ENCODE assay signal across 24 cellular contexts in genomic region chr5:143618146-143618545, GRCh38.
"Had no signal": no experiment of that assay in that cellular context is flagged by ENCODE, and none has a peak within 500 bp of the region (broad histone marks: within the 10 kb centered on the region; RNA-seq: fewer than 3 reads in every experiment).

No MANE protein-coding gene starts in this region.

- H3K4me1 ChIP-seq: parathyroid adenoma, prostate gland, right lobe of liver, spleen, testis, transverse colon had no signal

- H3K9me3 ChIP-seq: heart left ventricle, prostate gland, right lobe of liver, spleen, testis, transverse colon had no signal

- DNase-seq: cortex of kidney; dorsolateral prefrontal cortex; effector CD8-positive, alpha-beta T cell; heart left ventricle; hippocampal formation; left colon; left ventricle myocardium superior; mesenchymal stem cell; midbrain; naive thymus-derived CD4-positive, alpha-beta T cell; nephron progenitor cell; retina; right lobe of liver; spleen; stimulated activated CD4-positive, alpha-beta T cell treated with anti-CD3 and anti-CD28 coated beads, Interleukin-15, amount 100 ng/mL, for 24 hours; stimulated activated CD4-positive, alpha-beta T cell treated with anti-CD3 and anti-CD28 coated beads, Interleukin-1b, Interleukin-23, amount 100 ng/mL, for 48 hours; stimulated activated CD4-positive, alpha-beta T cell treated with anti-CD3 and anti-CD28 coated beads, Interleukin-4, amount 100 ng/mL, for 24 hours; stimulated activated naive B cell treated with anti-CD40 and anti-IgM and Interleukin-4, amounts not matched to agents 10 μg/mL and 1 μg/mL and 100 μg/mL, for 72 hours; stimulated activated naive CD8-positive, alpha-beta T cell treated with anti-CD3 and anti-CD28 coated beads, Interleukin-15, amount 100 ng/mL, for 72 hours; testis; transverse colon had no signal

- H3K4me3 ChIP-seq: dorsolateral prefrontal cortex, heart left ventricle, lung, prostate gland, right lobe of liver, spleen, testis, transverse colon had no signal

- H3K27ac ChIP-seq: dorsolateral prefrontal cortex, heart left ventricle, parathyroid adenoma, prostate gland, right lobe of liver, spleen, testis, transverse colon had no signal

- H3K27me3 ChIP-seq: dorsolateral prefrontal cortex, heart left ventricle, right lobe of liver, testis, transverse colon had no signal

- H3K36me3 ChIP-seq: heart left ventricle, prostate gland, right lobe of liver, spleen, transverse colon had no signal
